18 cellular contexts compared by ENCODE assay signal in the genomic region with DNA sequence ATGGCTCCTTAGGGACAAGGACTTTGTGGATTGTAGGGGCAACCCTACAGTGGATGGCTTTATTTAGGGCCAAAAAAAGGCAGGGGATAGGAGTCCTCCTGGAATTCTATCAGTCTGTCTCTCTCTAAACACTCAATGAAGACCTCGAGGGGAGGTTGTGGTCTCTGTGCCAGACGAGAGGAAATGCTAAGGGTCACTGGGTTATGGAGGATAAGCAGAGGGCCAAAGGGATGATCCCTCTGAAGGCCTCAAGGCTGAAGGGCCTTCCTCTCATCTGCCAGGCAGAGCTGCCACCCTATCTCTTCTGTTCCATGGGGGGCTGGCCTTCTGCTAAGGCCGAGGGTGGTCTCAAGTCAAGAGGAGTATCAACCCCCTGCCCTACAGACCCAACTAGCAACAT. TPM values are rescaled to one million over a fixed set of nuclear protein-coding genes. Genes with fewer than 3 reads are reported as not detected.
DNase-seq lines count a peak whose midpoint lies in the region; ATAC-seq, FAIRE-seq and TF ChIP-seq lines count a peak whose summit lies in the region.
"Had no signal": no experiment of that assay in that cellular context is flagged by ENCODE, and none has a peak within 500 bp of the region (broad histone marks: within the 10 kb centered on the region; RNA-seq: fewer than 3 reads in every experiment).

No MANE protein-coding gene starts in this region.

- TF ChIP-seq POLR2A in esophagus muscularis mucosa (IDR thresholded peaks at IDR 0.05; ENCODE audit: low read depth) = no peak
- no peak for TF ChIP-seq POLR2A in prostate gland (IDR thresholded peaks at IDR 0.05)

- H3K36me3 ChIP-seq in esophagus muscularis mucosa (peaks cover 24 to 46% (median 43%) of the 10 kb centered on the region in 4 donors), prostate gland (peaks cover 0 to 11% of the 10 kb centered on the region in 2 donors), upper lobe of right lung (peaks cover 15% of the 10 kb centered on the region), small intestine (ENCODE audit: control insufficient read depth in 2 of 2, insufficient read depth in 2 of 2, low read length in 2 of 2) (peaks cover 0 to 7% of the 10 kb centered on the region in 2 donors)

- peaks cover 14 to 51% (median 33%) of the 10 kb centered on the region in 4 donors for H3K4me1 ChIP-seq in esophagus muscularis mucosa
- no peaks in the 10 kb centered on the region for H3K4me1 ChIP-seq in prostate gland (replicated peaks)
- peaks cover 14% of the 10 kb centered on the region for H3K4me1 ChIP-seq in upper lobe of right lung
- H3K4me1 ChIP-seq in small intestine (ENCODE audit: control insufficient read depth in 2 of 2, insufficient read depth in 1 of 2, low read depth in 1 of 2, low read length in 1 of 2) = no peaks in the 10 kb centered on the region

- H3K27me3 Mint-ChIP-seq in activated T-cell treated with anti-CD3 and anti-CD28 coated beads, Interleukin-2, amount 50 U/mL, for 24 hours = no peaks in the 10 kb centered on the region
- H3K27me3 Mint-ChIP-seq: CD4-positive, alpha-beta T cell; IgD-negative memory B cell had no signal

- H3K4me3 Mint-ChIP-seq in activated T-cell treated with anti-CD3 and anti-CD28 coated beads, Interleukin-2, amount 50 U/mL, for 24 hours = no peak overlapping the region
- H3K4me3 Mint-ChIP-seq: activated CD8-positive, alpha-beta memory T cell treated with anti-CD3 and anti-CD28 coated beads, Interleukin-2, amount 10 ng/mL, durations not matched to agents 7 days and 5 days; CD4-positive, alpha-beta T cell; IgD-negative memory B cell had no signal

- no peaks in the 10 kb centered on the region for H3K9me3 ChIP-seq in esophagus muscularis mucosa
- no peaks in the 10 kb centered on the region for H3K9me3 ChIP-seq in prostate gland
- H3K9me3 ChIP-seq in upper lobe of right lung = no peaks in the 10 kb centered on the region
- H3K9me3 ChIP-seq in small intestine (ENCODE audit: control insufficient read depth, low read depth) = no peaks in the 10 kb centered on the region

- no peak for ATAC-seq in upper lobe of right lung
- ATAC-seq: activated CD8-positive, alpha-beta memory T cell treated with anti-CD3 and anti-CD28 coated beads, Interleukin-2, amount 10 ng/mL, durations not matched to agents 7 days and 5 days had no signal

- TF ChIP-seq CTCF in esophagus muscularis mucosa (IDR thresholded peaks at IDR 0.05) = no peak
- TF ChIP-seq CTCF in prostate gland (IDR thresholded peaks at IDR 0.05) = no peak
- no peak for TF ChIP-seq CTCF in upper lobe of right lung (IDR thresholded peaks at IDR 0.05)

- H3K27ac ChIP-seq in esophagus muscularis mucosa (replicated peaks in 1 of 4) = peak overlapping the region; percentile 84 to 96 (median 95)
- H3K27ac ChIP-seq in prostate gland = peak overlapping the region; percentile 75 to 77
- H3K27ac ChIP-seq in upper lobe of right lung = peak overlapping the region; percentile 58
- peak overlapping the region in 1 of 2 donors; percentile 75 for H3K27ac ChIP-seq in small intestine (ENCODE audit: low read depth in 1 of 2, low read length in 1 of 2)
- H3K27ac ChIP-seq: VCaP had no signal

- no peaks in the 10 kb centered on the region for H3K4me1 Mint-ChIP-seq in activated T-cell treated with anti-CD3 and anti-CD28 coated beads, Interleukin-2, amount 50 U/mL, for 24 hours (ENCODE audit: low read depth)
- H3K4me1 Mint-ChIP-seq: activated CD8-positive, alpha-beta memory T cell treated with anti-CD3 and anti-CD28 coated beads, Interleukin-2, amount 10 ng/mL, durations not matched to agents 7 days and 5 days; IgD-negative memory B cell had no signal

- H3K27me3 ChIP-seq in esophagus muscularis mucosa (no peaks in the 10 kb centered on the region), prostate gland (replicated peaks; ENCODE audit: insufficient read depth) (no peaks in the 10 kb centered on the region), upper lobe of right lung (no peaks in the 10 kb centered on the region), small intestine (ENCODE audit: control insufficient read depth in 2 of 2, insufficient read depth in 2 of 2, low read length in 2 of 2) (no peaks in the 10 kb centered on the region)

- H3K9me3 Mint-ChIP-seq in activated T-cell treated with anti-CD3 and anti-CD28 coated beads, Interleukin-2, amount 50 U/mL, for 24 hours = no peaks in the 10 kb centered on the region
- H3K9me3 Mint-ChIP-seq: CD4-positive, alpha-beta T cell; IgD-negative memory B cell had no signal

- no peak for TF ChIP-seq EP300 in esophagus muscularis mucosa (IDR thresholded peaks at IDR 0.05)

- H3K36me3 Mint-ChIP-seq in activated T-cell treated with anti-CD3 and anti-CD28 coated beads, Interleukin-2, amount 50 U/mL, for 24 hours (ENCODE audit: low read depth) = no peaks in the 10 kb centered on the region
- H3K36me3 Mint-ChIP-seq: activated CD8-positive, alpha-beta memory T cell treated with anti-CD3 and anti-CD28 coated beads, Interleukin-2, amount 10 ng/mL, durations not matched to agents 7 days and 5 days; IgD-negative memory B cell had no signal

- no peak overlapping the region for H3K27ac Mint-ChIP-seq in activated T-cell treated with anti-CD3 and anti-CD28 coated beads, Interleukin-2, amount 50 U/mL, for 24 hours
- H3K27ac Mint-ChIP-seq: activated CD8-positive, alpha-beta memory T cell treated with anti-CD3 and anti-CD28 coated beads, Interleukin-2, amount 10 ng/mL, durations not matched to agents 7 days and 5 days; CD4-positive, alpha-beta T cell; IgD-negative memory B cell had no signal

- FAIRE-seq in frontal cortex (lab: Jason Lieb, UNC) (no peak), small intestine (lab: Jason Lieb, UNC) (no peak)
- FAIRE-seq: GM19239 had no signal

- peak; percentile 10 to 12 for DNase-seq in activated T-cell treated with anti-CD3 and anti-CD28 coated beads, Interleukin-2, amount 50 U/mL, for 48 hours
- DNase-seq in activated T-cell treated with anti-CD3 and anti-CD28 coated beads, Interleukin-2, amount 50 U/mL, for 24 hours = no peak
- DNase-seq in esophagus muscularis mucosa (ENCODE audit: extremely low spot score) (no peak), prostate gland (ENCODE audit: low spot score) (no peak), upper lobe of right lung (no peak), frontal cortex (ENCODE audit: low spot score in 2 of 2) (no peak), OCI-M2 (lab: John Stamatoyannopoulos, UW; ENCODE audit: unreplicated experiment) (no peak), small intestine (no peak)
- DNase-seq: activated naive CD4-positive, alpha-beta T cell treated with anti-CD3 and anti-CD28 coated beads, Interleukin-2, amount 50 U/mL, for 16 hours; CD4-positive, alpha-beta T cell; NCI-H1105 treated with DMSO at 0.1 percent for 48 hours; NCI-H345 had no signal

- H3K4me3 ChIP-seq in esophagus muscularis mucosa (no peak overlapping the region), prostate gland (no peak overlapping the region), upper lobe of right lung (no peak overlapping the region), small intestine (ENCODE audit: low read depth in 1 of 2, low read length in 2 of 2) (no peak overlapping the region)

- intact Hi-C loops in esophagus muscularis mucosa (cut with DNase I) (no loop called here), prostate gland (cut with DNase I) (loop anchor here (2.0 to 5.0 kb wide), 2 partner anchors 28 to 154 kb away; partner anchors contain the start of genes PFKFB4 and PLXNB1), upper lobe of right lung (cut with DNase I) (loop anchor here (5.0 kb wide), 1 partner anchor 34 kb away; no protein-coding TSS in a partner anchor)

- 78% methylated on average over 3 of the region's 3 CpGs for WGBS in esophagus muscularis mucosa
- WGBS in prostate gland = 74% methylated on average over 3 of the region's 3 CpGs
- WGBS in small intestine, 3 donors = 57 to 73% (median 64%) methylated on average over 3 of the region's 3 CpGs

RNA-seq across cellular contexts. Expression of gene PLXNB1, which starts 27.0 kb away (rescaled TPM):
- 100 to 1,000 TPM; 120 to 200 (median 152) TPM for total RNA-seq in esophagus muscularis mucosa
- total RNA-seq in prostate gland = 100 to 1,000 TPM; 115 to 182 TPM
- total RNA-seq in upper lobe of right lung = 103 TPM
- 32.2 TPM for total RNA-seq in frontal cortex
- 10 to 100 TPM; 56.5 to 61.7 (median 59.1) TPM for polyA plus RNA-seq in small intestine
- polyA plus RNA-seq: IgD-negative memory B cell had no signal

RNA-seq across cellular contexts. Expression of gene FBXW12, which starts 30.9 kb away (rescaled TPM):
- total RNA-seq in esophagus muscularis mucosa (under 1 TPM in 1 of 4 donors, not detected in 3; 0.65 TPM), prostate gland (under 1 TPM in 1 of 2 donors, not detected in 1; 0.68 TPM), upper lobe of right lung (not detected), frontal cortex (1.6 TPM)
- not detected for polyA plus RNA-seq in small intestine
- total RNA-seq: A172; activated CD8-positive, alpha-beta memory T cell treated with anti-CD3 and anti-CD28 coated beads, Interleukin-2, amount 10 ng/mL, durations not matched to agents 7 days and 5 days; CD4-positive, alpha-beta T cell; lung microvascular endothelial cell had no signal
- polyA plus RNA-seq: IgD-negative memory B cell had no signal

RNA-seq across cellular contexts. Expression of gene CCDC51, which starts 37.0 kb away (rescaled TPM):
- total RNA-seq in esophagus muscularis mucosa = 10 to 100 TPM; 15.6 to 26.6 (median 23.0) TPM
- total RNA-seq in prostate gland = 10 to 100 TPM; 12.7 to 14.8 TPM
- 11.4 TPM for total RNA-seq in upper lobe of right lung
- total RNA-seq in frontal cortex = 12.6 TPM
- 10 to 100 TPM; 11.1 to 22.6 (median 20.8) TPM for polyA plus RNA-seq in small intestine

RNA-seq across cellular contexts. Expression of gene TMA7, which starts 37.1 kb away (rescaled TPM):
- total RNA-seq in esophagus muscularis mucosa = 100 to 1,000 TPM; 167 to 270 (median 205) TPM
- 100 to 1,000 TPM; 310 to 446 TPM for total RNA-seq in prostate gland
- total RNA-seq in upper lobe of right lung = 169 TPM
- total RNA-seq in frontal cortex = 99.9 TPM
- polyA plus RNA-seq in small intestine = 100 to 1,000 TPM; 431 to 744 (median 617) TPM

RNA-seq across cellular contexts. Expression of gene ATRIP, which starts 43.6 kb away (rescaled TPM):
- total RNA-seq in esophagus muscularis mucosa (1 to 10 TPM; 4.2 to 8.5 (median 5.3) TPM), prostate gland (10 to 100 TPM in 1 of 2 donors, 1 to 10 TPM in 1; 7.7 to 16.5 TPM), upper lobe of right lung (5.3 TPM), frontal cortex (7.3 TPM)
- 1 to 10 TPM; 1.1 to 4.8 (median 1.6) TPM for polyA plus RNA-seq in small intestine

Comparison
In these comparisons a context has a peak if more than half of its experiments do, and no peak if none do; other contexts are left out.
1. DNase-seq: peak in activated T-cell treated with anti-CD3 and anti-CD28 coated beads, Interleukin-2, amount 50 U/mL, for 48 hours (2 of 2); none in activated T-cell treated with anti-CD3 and anti-CD28 coated beads, Interleukin-2, amount 50 U/mL, for 24 hours (single experiment), esophagus muscularis mucosa (single experiment), prostate gland (single experiment), upper lobe of right lung (single experiment), frontal cortex (0 of 2), OCI-M2 (single experiment) and small intestine (single experiment).